ENCODE assay signal across 8 cellular contexts in the genomic region with DNA sequence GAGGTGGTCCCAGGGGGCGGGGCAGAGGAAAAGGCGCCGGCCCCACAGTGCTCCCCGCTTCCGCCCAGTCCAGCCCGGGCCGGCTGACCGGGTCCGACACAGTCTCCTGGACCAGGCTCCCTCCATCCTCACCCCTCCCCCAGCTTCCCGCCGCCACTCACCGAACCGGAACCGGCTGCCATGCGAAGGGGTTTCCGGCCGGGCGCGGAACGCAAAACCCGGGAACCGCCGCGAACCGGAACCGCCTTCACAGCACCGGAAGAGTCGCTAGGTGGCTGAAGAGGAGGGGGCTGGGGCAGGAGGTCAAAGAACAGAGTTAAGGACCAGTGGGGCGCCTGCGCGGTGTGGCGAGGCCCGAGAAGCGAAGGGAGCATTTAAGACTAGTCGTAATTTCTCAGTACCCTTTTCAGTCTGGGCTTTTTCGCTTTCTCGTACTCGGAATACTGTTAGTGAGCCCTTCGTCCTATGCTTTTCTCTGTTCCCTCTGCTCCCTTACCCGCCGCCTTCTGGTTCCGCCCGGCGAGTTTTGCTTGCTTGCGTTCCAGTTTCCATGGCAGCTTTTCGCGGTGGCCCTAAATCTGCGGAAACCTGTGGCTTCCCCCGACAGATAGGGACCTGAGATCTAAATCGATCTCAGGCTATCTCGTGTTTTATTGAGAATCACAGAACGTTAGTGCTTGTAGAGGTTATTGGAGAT. TPM values are rescaled to one million over a fixed set of nuclear protein-coding genes. Genes with fewer than 3 reads are reported as not detected.
A peak's percentile ranks its signal among the peaks of the same experiment; 100 is the strongest.
DNase-seq lines count a peak whose midpoint lies in the region; ATAC-seq, FAIRE-seq and TF ChIP-seq lines count a peak whose summit lies in the region.

Gene SENP1, minus strand, starts transcription at position 213 of the 697 bp plus-strand sequence. CDS start 4,607 bp downstream, outside the sequence.

- dilution Hi-C loops in keratinocyte (cut with MboI; ENCODE audit: extremely low pct_ligation_motif_present, low sequenced_read_pairs), result no loop called here

- peaks cover 17% of the 10 kb centered on the region for H3K4me1 ChIP-seq in keratinocyte (ENCODE audit: control insufficient read depth, extremely low read depth, insufficient read depth, low read length)

- DNase-seq in AG09309 (ENCODE audit: low read depth) (peak; percentile 31), NCI-H460 (ENCODE audit: extremely low read depth, low read depth) (peak; percentile 76), cerebellar cortex (ENCODE audit: low spot score) (peak; percentile 87), keratinocyte (ENCODE audit: low read depth, low spot score) (no peak)
- DNase-seq in activated CD4-positive, CD25-positive, alpha-beta regulatory T cell treated with anti-CD3 and anti-CD28 coated beads, Interleukin-2, amount 50 U/mL, for 72 hours, result peak; percentile 87
- DNase-seq in stimulated activated CD4-positive, alpha-beta T cell treated with anti-CD3 and anti-CD28 coated beads, Interleukin-15, amount 100 ng/mL, for 1 hour (ENCODE audit: low read depth in 1 of 2, low spot score in 1 of 2), result peak; percentile 81 to 83

- no peaks in the 10 kb centered on the region for H3K9me1 ChIP-seq in keratinocyte (ENCODE audit: control insufficient read depth, extremely low read depth, insufficient read depth, low read length)

- H3K79me2 ChIP-seq in keratinocyte (ENCODE audit: control insufficient read depth, insufficient read depth, low read length), result peaks cover 38% of the 10 kb centered on the region

- no peaks in the 10 kb centered on the region for H3K27me3 ChIP-seq in keratinocyte (ENCODE audit: control insufficient read depth, extremely low read depth, insufficient read depth, low read length)

- peak within 1 kb of the TSS; percentile 75 for H3K4me3 ChIP-seq in AG09309 (ENCODE audit: control insufficient read depth, low read depth, low read length)
- H3K4me3 ChIP-seq in keratinocyte (ENCODE audit: control insufficient read depth in 2 of 3, extremely low read depth in 1 of 3, insufficient read depth in 2 of 3, low read depth in 1 of 3, low read length in 3 of 3), result peak within 1 kb of the TSS; percentile 82 to 91 (median 91)

- TF ChIP-seq CTCF in AG09309 (IDR thresholded peaks at IDR 0.05; ENCODE audit: control insufficient read depth, insufficient read depth, low read depth, low read length, missing control alignments), result peak; percentile 2
- TF ChIP-seq CTCF in keratinocyte (optimal IDR thresholded peaks at IDR 0.05 in 1 of 3, IDR thresholded peaks at IDR 0.05 in 1 of 3, conservative IDR thresholded peaks at IDR 0.05 in 1 of 3; ENCODE audit: extremely low read depth in 1 of 3, insufficient read depth in 2 of 3, low read length in 3 of 3), result peak in 1 of 3 experiments; percentile 32

- no peaks in the 10 kb centered on the region for H3K36me3 ChIP-seq in keratinocyte (ENCODE audit: control insufficient read depth in 2 of 2, extremely low read depth in 1 of 2, insufficient read depth in 2 of 2, low read length in 2 of 2)

- peak within 1 kb of the TSS; percentile 98 for H3K27ac ChIP-seq in keratinocyte (ENCODE audit: control insufficient read depth, insufficient read depth, low read length)

- no peaks in the 10 kb centered on the region for H4K20me1 ChIP-seq in keratinocyte (ENCODE audit: control insufficient read depth, extremely low read depth, insufficient read depth, low read length)

- no peak for FAIRE-seq in keratinocyte (lab: Jason Lieb, UNC)

- peak within 1 kb of the TSS; percentile 98 for H3K9ac ChIP-seq in keratinocyte (ENCODE audit: control insufficient read depth, extremely low read depth, insufficient read depth, low read length)

- H2AFZ ChIP-seq in keratinocyte (ENCODE audit: control insufficient read depth, low read length), result peak within 1 kb of the TSS; percentile 99

- no peaks in the 10 kb centered on the region for H3K9me3 ChIP-seq in keratinocyte (ENCODE audit: control insufficient read depth, low read depth, low read length)

- H3K4me2 ChIP-seq in keratinocyte (ENCODE audit: control insufficient read depth, extremely low read depth, insufficient read depth, low read depth, low read length), result peak within 1 kb of the TSS; percentile 90

- ATAC-seq in GM19035 (IDR thresholded peaks at IDR 0.05; ENCODE audit: unreplicated experiment), result peak; percentile 83
- ATAC-seq in HG03342 (IDR thresholded peaks at IDR 0.05; ENCODE audit: unreplicated experiment), result peak; percentile 64

RNA-seq across cellular contexts. Expression of gene SENP1, which starts in this region (rescaled TPM):
- total RNA-seq in NCI-H460 (2014; rRNA removed; shearing (Covaris generic)), result 27.3 and 30.2 TPM in 2 replicates
- 15.9 and 24.7 TPM in 2 replicates for polyA plus RNA-seq in NCI-H460 (2014; cell fraction: nucleus; rRNA removed)
- polyA plus RNA-seq in keratinocyte, result 8.6 to 15.4 TPM (median 11.9 TPM) in 3 replicates
- polyA plus RNA-seq in keratinocyte (2011; ENCODE audit: low read depth), result 3.8 TPM
- polyA plus RNA-seq in keratinocyte (2011; cell fraction: cytosol; rRNA removed), result 5.2 and 11.3 TPM in 2 replicates
- polyA plus RNA-seq in keratinocyte (2011; cell fraction: nucleus; rRNA removed), result 6.7 and 9.6 TPM in 2 replicates
- polyA plus RNA-seq in keratinocyte (2012; ENCODE audit: low replicate concordance), result 4.2 and 6.7 TPM in 2 replicates
- 6.3 to 26.0 TPM (median 14.8 TPM) in 3 replicates for polyA minus RNA-seq in keratinocyte
- 4.6 TPM for polyA minus RNA-seq in keratinocyte (2011; cell fraction: cytosol; rRNA and poly(A)+ RNA removed)
- 5.8 and 17.9 TPM in 2 replicates for polyA minus RNA-seq in keratinocyte (2011; cell fraction: nucleus; rRNA and poly(A)+ RNA removed)
